ENCODE assay signal across 15 cellular contexts in the genomic region with DNA sequence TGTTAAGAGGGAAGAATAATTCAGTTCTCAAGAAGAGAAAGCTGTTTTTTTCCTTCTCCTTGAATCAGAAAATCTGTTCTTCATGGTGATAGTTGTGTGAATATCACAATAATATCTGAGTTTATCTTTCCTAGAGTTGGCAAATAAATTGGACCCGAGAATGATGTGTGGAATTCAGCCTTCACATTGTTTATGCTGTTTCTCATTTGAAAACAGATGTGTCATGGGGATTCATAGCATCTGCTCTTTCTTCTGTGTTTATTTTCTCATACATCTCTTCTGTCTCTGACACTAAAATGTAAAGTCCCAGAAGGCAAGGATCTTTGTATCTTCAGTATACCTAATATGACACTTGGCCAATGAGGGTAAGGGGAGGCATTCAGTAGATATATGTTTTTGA.
DNase-seq lines count a peak whose midpoint lies in the region; ATAC-seq and TF ChIP-seq lines count a peak whose summit lies in the region.
"Had no signal": no experiment of that assay in that cellular context is flagged by ENCODE, and none has a peak within 500 bp of the region (broad histone marks: within the 10 kb centered on the region; RNA-seq: fewer than 3 reads in every experiment).

No MANE protein-coding gene starts in this region.

- H3K9ac ChIP-seq in adipocyte (ENCODE audit: low read length) (peak overlapping the region; percentile 28), skeletal muscle satellite cell (ENCODE audit: low read depth, low read length) (peak overlapping the region; percentile 73)

- H3K27me3 ChIP-seq in adipocyte (replicated peaks; ENCODE audit: control insufficient read depth, insufficient read depth, low read length) = no peaks in the 10 kb centered on the region
- H3K27me3 ChIP-seq in skeletal muscle satellite cell (ENCODE audit: control insufficient read depth, insufficient read depth, low read length) = no peaks in the 10 kb centered on the region
- H3K27me3 ChIP-seq: adrenal gland, heart right ventricle had no signal

- H3K9me3 ChIP-seq in adipocyte (ENCODE audit: control insufficient read depth, low read length) = no peaks in the 10 kb centered on the region
- no peaks in the 10 kb centered on the region for H3K9me3 ChIP-seq in skeletal muscle satellite cell (replicated peaks; ENCODE audit: low read length)
- H3K9me3 ChIP-seq: adrenal gland, heart right ventricle had no signal

- H3K9me3 Mint-ChIP-seq in activated T-cell treated with anti-CD3 and anti-CD28 coated beads, Interleukin-2, amount 50 U/mL, for 24 hours = no peaks in the 10 kb centered on the region

- H3K4me1 ChIP-seq in adipocyte (ENCODE audit: control insufficient read depth, insufficient read depth, low read length) = peaks cover 32% of the 10 kb centered on the region
- peaks cover 71% of the 10 kb centered on the region for H3K4me1 ChIP-seq in skeletal muscle satellite cell (ENCODE audit: control insufficient read depth, insufficient read depth, low read length)
- H3K4me1 ChIP-seq: adrenal gland had no signal

- no peak overlapping the region for H3K4me3 Mint-ChIP-seq in activated T-cell treated with anti-CD3 and anti-CD28 coated beads, Interleukin-2, amount 50 U/mL, for 24 hours
- H3K4me3 Mint-ChIP-seq: CD14-positive monocyte had no signal

- H3K36me3 ChIP-seq in adipocyte (ENCODE audit: control insufficient read depth, insufficient read depth, low read length, severe bottlenecking) (no peaks in the 10 kb centered on the region), skeletal muscle satellite cell (ENCODE audit: insufficient read depth, low read length) (no peaks in the 10 kb centered on the region)
- H3K36me3 ChIP-seq: adrenal gland, heart right ventricle had no signal

- no peaks in the 10 kb centered on the region for H3K36me3 Mint-ChIP-seq in activated T-cell treated with anti-CD3 and anti-CD28 coated beads, Interleukin-2, amount 50 U/mL, for 24 hours (ENCODE audit: low read depth)

- H3K4me1 Mint-ChIP-seq in activated T-cell treated with anti-CD3 and anti-CD28 coated beads, Interleukin-2, amount 50 U/mL, for 24 hours (ENCODE audit: low read depth) = peaks cover 17% of the 10 kb centered on the region

- DNase-seq in GM04503 (ENCODE audit: low read depth) (peak; percentile 45), adipocyte (ENCODE audit: low read depth) (peak; percentile 70), fibroblast of mammary gland (ENCODE audit: low read depth) (peak; percentile 87), NCI-H1694 (lab: John Stamatoyannopoulos, UW) (no peak)
- no peak for DNase-seq in activated T-cell treated with anti-CD3 and anti-CD28 coated beads, Interleukin-2, amount 50 U/mL, for 24 hours
- DNase-seq: adrenal gland, DMS53, heart right ventricle, MV-4-11, NCI-H2107, NCI-H82 had no signal

- peak overlapping the region; percentile 30 for H3K4me2 ChIP-seq in skeletal muscle satellite cell (ENCODE audit: low read length)

- H3K27me3 Mint-ChIP-seq in activated T-cell treated with anti-CD3 and anti-CD28 coated beads, Interleukin-2, amount 50 U/mL, for 24 hours = no peaks in the 10 kb centered on the region

- no peak for ATAC-seq in HG03342 (IDR thresholded peaks at IDR 0.05; ENCODE audit: unreplicated experiment)
- ATAC-seq: HepG2 had no signal

- no peak for TF ChIP-seq CTCF in fibroblast of mammary gland (conservative IDR thresholded peaks at IDR 0.05; ENCODE audit: control insufficient read depth, insufficient read depth, low read depth, low read length)

- no peak overlapping the region for H3K27ac Mint-ChIP-seq in activated T-cell treated with anti-CD3 and anti-CD28 coated beads, Interleukin-2, amount 50 U/mL, for 24 hours

- H3K4me3 ChIP-seq in adipocyte (ENCODE audit: low read length) = no peak overlapping the region
- no peak overlapping the region for H3K4me3 ChIP-seq in fibroblast of mammary gland (ENCODE audit: control insufficient read depth, low read depth, low read length)
- no peak overlapping the region for H3K4me3 ChIP-seq in skeletal muscle satellite cell (ENCODE audit: low read length)
- H3K4me3 ChIP-seq: adrenal gland, heart right ventricle had no signal

Comparison
In these comparisons a context has a peak if more than half of its experiments do, and no peak if none do; other contexts are left out.
1. DNase-seq: peak in GM04503 (single experiment), adipocyte (single experiment) and fibroblast of mammary gland (single experiment); none in activated T-cell treated with anti-CD3 and anti-CD28 coated beads, Interleukin-2, amount 50 U/mL, for 24 hours (single experiment) and NCI-H1694 (single experiment).